ENCODE assay signal across 8 cellular contexts in genomic region chr6:44000164-44000842, GRCh38.
DNase-seq lines count a peak whose midpoint lies in the region; ATAC-seq and TF ChIP-seq lines count a peak whose summit lies in the region.

No MANE protein-coding gene starts in this region.

- peak; percentile 35 for DNase-seq in Right ventricle myocardium superior
- DNase-seq in left cardiac atrium, result no peak
- peak; percentile 70 for DNase-seq in NAMALWA (ENCODE audit: low spot score)
- DNase-seq in activated T-cell treated with anti-CD3 and anti-CD28 coated beads, Interleukin-2, amount 50 U/mL, for 24 hours, result no peak
- DNase-seq in neural crest cell (ENCODE audit: low read depth, low spot score), result no peak
- DNase-seq in NCI-H82 (lab: John Stamatoyannopoulos, UW), result no peak

- H3K4me3 Mint-ChIP-seq in activated T-cell treated with anti-CD3 and anti-CD28 coated beads, Interleukin-2, amount 50 U/mL, for 24 hours, result peak overlapping the region; percentile 74
- peak overlapping the region; percentile 23 for H3K4me3 Mint-ChIP-seq in neural crest cell

- ATAC-seq in Right ventricle myocardium superior (ENCODE audit: poor library complexity) (no peak), left cardiac atrium (no peak), GM19397 (IDR thresholded peaks at IDR 0.05; ENCODE audit: unreplicated experiment) (no peak), HG02884 (IDR thresholded peaks at IDR 0.05; ENCODE audit: unreplicated experiment) (no peak)

- H3K4me1 Mint-ChIP-seq in activated T-cell treated with anti-CD3 and anti-CD28 coated beads, Interleukin-2, amount 50 U/mL, for 24 hours (ENCODE audit: low read depth), result peaks cover 19% of the 10 kb centered on the region
- H3K4me1 Mint-ChIP-seq in neural crest cell, result peaks cover 19% of the 10 kb centered on the region

- H3K36me3 Mint-ChIP-seq in activated T-cell treated with anti-CD3 and anti-CD28 coated beads, Interleukin-2, amount 50 U/mL, for 24 hours (ENCODE audit: low read depth), result no peaks in the 10 kb centered on the region
- H3K36me3 Mint-ChIP-seq in neural crest cell (ENCODE audit: low read depth), result no peaks in the 10 kb centered on the region

- no peak for TF ChIP-seq CTCF in neural crest cell (conservative IDR thresholded peaks at IDR 0.05)

- H3K27me3 Mint-ChIP-seq in activated T-cell treated with anti-CD3 and anti-CD28 coated beads, Interleukin-2, amount 50 U/mL, for 24 hours, result peaks cover 57% of the 10 kb centered on the region
- peaks cover 50% of the 10 kb centered on the region for H3K27me3 Mint-ChIP-seq in neural crest cell (ENCODE audit: low read depth)

- H3K9me3 Mint-ChIP-seq in activated T-cell treated with anti-CD3 and anti-CD28 coated beads, Interleukin-2, amount 50 U/mL, for 24 hours, result no peaks in the 10 kb centered on the region
- peaks cover 2% of the 10 kb centered on the region for H3K9me3 Mint-ChIP-seq in neural crest cell

- peak overlapping the region; percentile 78 for H3K27ac Mint-ChIP-seq in activated T-cell treated with anti-CD3 and anti-CD28 coated beads, Interleukin-2, amount 50 U/mL, for 24 hours
- peak overlapping the region; percentile 71 for H3K27ac Mint-ChIP-seq in neural crest cell (ENCODE audit: unreplicated experiment)

- intact Hi-C loops in Right ventricle myocardium superior (cut with DNase I) (loop anchor here (10.0 kb wide), 1 partner anchor 226 kb away; the partner anchor contains the start of gene VEGFA), left cardiac atrium (cut with DNase I) (loop anchor here in 1 of 2 donors (5.0 kb wide), 2 partner anchors 48 to 228 kb away; partner anchors contain the start of gene VEGFA)

Comparison
In these comparisons a context has a peak if more than half of its experiments do, and no peak if none do; other contexts are left out.
1. DNase-seq: peak in Right ventricle myocardium superior (single experiment) and NAMALWA (single experiment); none in left cardiac atrium (single experiment), activated T-cell treated with anti-CD3 and anti-CD28 coated beads, Interleukin-2, amount 50 U/mL, for 24 hours (single experiment), neural crest cell (single experiment) and NCI-H82 (single experiment).